Comparison of ENCODE assay signal across 21 cellular contexts in genomic region chr17:78680436-78680835, GRCh38.
DNase-seq lines count a peak whose midpoint lies in the region; ATAC-seq, FAIRE-seq and TF ChIP-seq lines count a peak whose summit lies in the region.
"Had no signal": no experiment of that assay in that cellular context is flagged by ENCODE, and none has a peak within 500 bp of the region (broad histone marks: within the 10 kb centered on the region; RNA-seq: fewer than 3 reads in every experiment).

No MANE protein-coding gene starts in this region.

- no peak for FAIRE-seq in endothelial cell of umbilical vein (lab: Jason Lieb, UNC)
- FAIRE-seq: bronchial epithelial cell, GM12878 had no signal

- H3K4me3 ChIP-seq in RWPE2 (ENCODE audit: severe bottlenecking) (peak overlapping the region; percentile 9), endothelial cell of umbilical vein (replicated peaks in 1 of 3; ENCODE audit: insufficient read depth in 1 of 3, low read depth in 1 of 3, low read length in 3 of 3) (no peak overlapping the region)
- H3K4me3 ChIP-seq: GM12878, ovary had no signal

- H3K36me3 Mint-ChIP-seq in osteocyte (ENCODE audit: unreplicated experiment) (peaks cover 41% of the 10 kb centered on the region), CD14-positive monocyte (peaks cover 91 to 97% of the 10 kb centered on the region in 2 donors)

- H3K27me3 Mint-ChIP-seq in osteocyte (ENCODE audit: unreplicated experiment): no peaks in the 10 kb centered on the region
- H3K27me3 Mint-ChIP-seq in CD14-positive monocyte (ENCODE audit: low read depth in 3 of 3): peaks cover 0 to 1% (median 1%) of the 10 kb centered on the region in 3 donors

- no peaks in the 10 kb centered on the region for H3K9me1 ChIP-seq in endothelial cell of umbilical vein (replicated peaks; ENCODE audit: control insufficient read depth, extremely low read depth, insufficient read depth, low read length)

- H3K27ac ChIP-seq in RWPE2 (ENCODE audit: poor library complexity, severe bottlenecking) (peak overlapping the region; percentile 97), endothelial cell of umbilical vein (ENCODE audit: insufficient read depth, low read depth, low read length) (peak overlapping the region; percentile 79)
- H3K27ac ChIP-seq: ovary had no signal

- POLR2A ChIA-PET in endothelial cell of umbilical vein (lab: Charles Lee): no interaction called here

- CTCF ChIA-PET in endothelial cell of umbilical vein (lab: Charles Lee): interaction anchor here (0.8 to 1.4 kb wide), 4 partner anchors 14 to 28 kb away, joined by 3 to 6 read pairs (median 4); no protein-coding TSS in a partner anchor

- peak; percentile 10 for DNase-seq in EH (ENCODE audit: low read depth)
- DNase-seq in RWPE2 (ENCODE audit: low spot score): no peak
- no peak for DNase-seq in endothelial cell of umbilical vein (ENCODE audit: low read depth, low spot score)
- DNase-seq in osteocyte (ENCODE audit: extremely low spot score, unreplicated experiment): no peak
- no peak for DNase-seq in CD14-positive monocyte (ENCODE audit: low spot score)
- no peak for DNase-seq in NAMALWA (ENCODE audit: low spot score)
- DNase-seq in Kasumi-1 (lab: John Stamatoyannopoulos, UW): no peak
- DNase-seq: activated CD4-positive, alpha-beta T cell treated with anti-CD3 and anti-CD28 coated beads for 48 hours; activated CD8-positive, alpha-beta memory T cell treated with anti-CD3 and anti-CD28 coated beads, Interleukin-2, amount 50 U/mL, for 48 hours; activated naive CD4-positive, alpha-beta T cell treated with anti-CD3 and anti-CD28 coated beads for 36 hours; effector memory CD4-positive, alpha-beta T cell; GDM1; GOT3; left cardiac atrium; NCI-H69; OCI-M1; ovary had no signal

- H3K79me2 ChIP-seq in endothelial cell of umbilical vein (ENCODE audit: control insufficient read depth, insufficient read depth, low read length): no peaks in the 10 kb centered on the region

- TF ChIP-seq POLR2A in endothelial cell of umbilical vein (IDR thresholded peaks at IDR 0.05; ENCODE audit: low read depth, low read length): peak; percentile 22

- H3K4me1 ChIP-seq in RWPE2 (ENCODE audit: insufficient read depth, poor library complexity, severe bottlenecking) (peaks cover 25% of the 10 kb centered on the region), endothelial cell of umbilical vein (ENCODE audit: control insufficient read depth, extremely low read depth, insufficient read depth, low read length) (peaks cover 19% of the 10 kb centered on the region)

- H3K36me3 ChIP-seq in RWPE2 (ENCODE audit: low read depth) (peaks cover 59% of the 10 kb centered on the region), endothelial cell of umbilical vein (ENCODE audit: control insufficient read depth in 2 of 2, extremely low read depth in 1 of 2, insufficient read depth in 2 of 2, low read length in 2 of 2) (peaks cover 7 to 26% of the 10 kb centered on the region in 2 experiments)
- H3K36me3 ChIP-seq: ovary had no signal

- H3K4me1 Mint-ChIP-seq in osteocyte (ENCODE audit: unreplicated experiment) (peaks cover 77% of the 10 kb centered on the region), CD14-positive monocyte (no peaks in the 10 kb centered on the region)

- peak overlapping the region; percentile 49 for H3K4me2 ChIP-seq in endothelial cell of umbilical vein (ENCODE audit: insufficient read depth, low read length)

- H3K27ac Mint-ChIP-seq in osteocyte (ENCODE audit: unreplicated experiment) (peak overlapping the region; percentile 96), CD14-positive monocyte (peak overlapping the region in 1 of 7 donors; percentile 51)

- H2AFZ ChIP-seq in endothelial cell of umbilical vein (ENCODE audit: low read depth, low read length): no peak overlapping the region

- no TSS peak for BruUV-seq in endothelial cell of umbilical vein (replicated peaks; lab: Mats Ljungman, UMichigan)

- peak; percentile 60 for ATAC-seq in RWPE2 (ENCODE audit: low read depth)
- no peak for ATAC-seq in GM19397 (IDR thresholded peaks at IDR 0.05; ENCODE audit: unreplicated experiment)
- ATAC-seq: GM12878, sciatic nerve had no signal

- peak overlapping the region; percentile 22 for H3K9ac ChIP-seq in endothelial cell of umbilical vein (replicated peaks; ENCODE audit: extremely low read depth, insufficient read depth, low read length)

- H3K9me3 ChIP-seq in RWPE2 (ENCODE audit: severe bottlenecking): no peaks in the 10 kb centered on the region
- H3K9me3 ChIP-seq in endothelial cell of umbilical vein (replicated peaks; ENCODE audit: control insufficient read depth, insufficient read depth, low read length): no peaks in the 10 kb centered on the region
- H3K9me3 ChIP-seq: ovary had no signal

- TF ChIP-seq CTCF in RWPE2 (IDR thresholded peaks at IDR 0.05; ENCODE audit: poor library complexity, severe bottlenecking) (no peak), endothelial cell of umbilical vein (IDR thresholded peaks at IDR 0.05; ENCODE audit: extremely low read depth in 1 of 2, insufficient read depth in 1 of 2, low read depth in 1 of 2, low read length in 2 of 2) (no peak), osteocyte (IDR thresholded peaks at IDR 0.05) (no peak), CD14-positive monocyte (IDR thresholded peaks at IDR 0.05) (no peak)

- H3K9me3 Mint-ChIP-seq in osteocyte (ENCODE audit: unreplicated experiment) (no peaks in the 10 kb centered on the region), CD14-positive monocyte (peaks cover 0 to 2% (median 0%) of the 10 kb centered on the region in 7 donors)
- H3K9me3 Mint-ChIP-seq: activated naive CD4-positive, alpha-beta T cell treated with anti-CD3 and anti-CD28 coated beads for 36 hours had no signal

- H4K20me1 ChIP-seq in endothelial cell of umbilical vein (replicated peaks; ENCODE audit: control insufficient read depth, extremely low read depth, insufficient read depth, low read length): no peaks in the 10 kb centered on the region

- H3K27me3 ChIP-seq in RWPE2 (ENCODE audit: insufficient read depth, poor library complexity, severe bottlenecking): no peaks in the 10 kb centered on the region
- H3K27me3 ChIP-seq in endothelial cell of umbilical vein (ENCODE audit: control insufficient read depth in 2 of 2, insufficient read depth in 2 of 2, low read length in 2 of 2): no peaks in the 10 kb centered on the region
- H3K27me3 ChIP-seq: ovary had no signal

- dilution Hi-C loops in endothelial cell of umbilical vein (cut with MboI; ENCODE audit: extremely low pct_ligation_motif_present, low sequenced_read_pairs): no loop called here

- intact Hi-C loops in endothelial cell of umbilical vein (cut with micrococcal nuclease): loop anchor here (1.0 kb wide), 1 partner anchor 88 kb away; no protein-coding TSS in a partner anchor
- intact Hi-C loops in CD14-positive monocyte (cut with micrococcal nuclease): loop anchor here in 1 of 2 donors (10.0 kb wide), 1 partner anchor 56 kb away; no protein-coding TSS in a partner anchor

- H3K4me3 Mint-ChIP-seq in osteocyte (ENCODE audit: unreplicated experiment) (peak overlapping the region; percentile 82), CD14-positive monocyte (no peak overlapping the region)
- H3K4me3 Mint-ChIP-seq: activated naive CD4-positive, alpha-beta T cell treated with anti-CD3 and anti-CD28 coated beads for 36 hours had no signal

TF ChIP-seq in endothelial cell of umbilical vein, 7 proteins besides CTCF, POLR2A, EP300 and RAD21:
- TF ChIP-seq POLR2AphosphoS5 (IDR thresholded peaks at IDR 0.05; ENCODE audit: insufficient read depth, low read depth, low read length) (no peak), FOS (IDR thresholded peaks at IDR 0.05; ENCODE audit: borderline replicate concordance, insufficient read depth, low read length) (no peak), EZH2 (IDR thresholded peaks at IDR 0.05; ENCODE audit: borderline replicate concordance, low read depth, low read length, severe bottlenecking) (no peak), MYC (IDR thresholded peaks at IDR 0.05; ENCODE audit: low read depth, low read length) (no peak), MAX (IDR thresholded peaks at IDR 0.05; ENCODE audit: insufficient read depth, insufficient read length) (no peak), GATA2 (IDR thresholded peaks at IDR 0.05; ENCODE audit: insufficient read depth, insufficient read length, low read depth, low read length) (no peak), JUN (IDR thresholded peaks at IDR 0.05; ENCODE audit: borderline replicate concordance, insufficient read depth, insufficient read length, low read depth) (no peak)
